ENCODE assay signal across 1 cellular context in the genomic region with DNA sequence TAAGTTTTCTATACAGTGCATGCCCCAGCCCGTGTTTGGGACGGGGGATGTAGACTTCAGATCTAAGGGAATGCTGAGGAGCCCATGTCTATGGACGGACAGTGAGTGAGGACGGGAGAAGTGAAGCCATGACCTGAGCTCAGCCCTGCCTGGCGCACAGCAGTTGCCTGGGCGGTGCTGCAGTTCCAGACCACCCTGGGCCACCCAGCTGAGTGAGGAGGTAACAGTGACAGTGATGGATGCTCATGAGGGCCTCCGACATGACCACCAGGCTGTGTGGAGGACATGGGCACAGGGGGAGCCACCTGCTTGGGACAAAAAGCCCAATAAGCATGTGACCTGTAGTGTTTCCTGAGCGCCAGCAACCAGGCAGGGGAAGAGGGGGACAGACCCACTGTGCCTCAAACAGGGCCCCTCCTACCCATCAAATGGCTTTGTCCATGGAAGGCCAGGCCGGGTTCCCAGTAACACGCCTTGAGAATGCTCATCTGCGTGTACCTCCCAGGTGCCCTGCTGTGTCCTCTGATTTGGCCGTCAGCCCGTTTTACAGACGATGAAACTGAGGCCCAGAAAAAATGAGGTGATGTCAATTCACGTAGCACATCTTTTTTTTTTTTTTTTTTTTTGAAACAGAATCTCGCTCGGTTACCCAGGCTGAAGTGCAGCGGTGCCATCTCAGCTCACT.
TF ChIP-seq lines count a peak whose summit lies in the region.

No MANE protein-coding gene starts in this region.

TF ChIP-seq in IMR-90, 13 proteins besides CTCF, POLR2A, EP300 and RAD21:
- no peak for TF ChIP-seq FOS (IDR thresholded peaks at IDR 0.05; ENCODE audit: low read depth, low read length)
